In genomic region chr17:50147841-50148225, GRCh38 we compare ENCODE assay signal across 7 cellular contexts. TPM values are rescaled to one million over a fixed set of nuclear protein-coding genes. Genes with fewer than 3 reads are reported as not detected.
A peak's percentile ranks its signal among the peaks of the same experiment; 100 is the strongest.
DNase-seq lines count a peak whose midpoint lies in the region; ATAC-seq and TF ChIP-seq lines count a peak whose summit lies in the region.

No MANE protein-coding gene starts in this region.

- POLR2A ChIA-PET in HCT116 (lab: Charles Lee) (no interaction called here), HEK293T (lab: Yijun Ruan, JAX) (interaction anchor here (0.9 to 2.7 kb wide), 3 partner anchors 10 to 24 kb away, joined by 3 to 25 read pairs (median 3); no protein-coding TSS in a partner anchor)

- H3K4me2 ChIP-seq in HCT116 (ENCODE audit: low read length) = peak overlapping the region; percentile 92

- no TSS peak for BruUV-seq in HCT116 (replicated peaks; lab: Mats Ljungman, UMichigan)

- peaks cover 32% of the 10 kb centered on the region for H3K4me1 Mint-ChIP-seq in activated T-helper 17 cell treated with anti-CD3 and anti-CD28 coated beads, Interleukin-2, amount 50 U/mL, for 72 hours
- peaks cover 45 to 57% of the 10 kb centered on the region in 2 donors for H3K4me1 Mint-ChIP-seq in stimulated activated naive B cell treated with anti-CD40 and anti-IgM and Interleukin-4, amounts not matched to agents 10 μg/mL and 1 μg/mL and 100 μg/mL, for 72 hours

- no peak for TF ChIP-seq CTCF in HCT116 (IDR thresholded peaks at IDR 0.05 in 2 of 3, conservative IDR thresholded peaks at IDR 0.05 in 1 of 3; ENCODE audit: borderline replicate concordance in 1 of 3, insufficient read depth in 1 of 3, low read depth in 2 of 3, low read length in 2 of 3)

- no peaks in the 10 kb centered on the region for H4K20me1 ChIP-seq in HCT116 (ENCODE audit: insufficient read depth)

- H3K27ac Mint-ChIP-seq in activated T-helper 17 cell treated with anti-CD3 and anti-CD28 coated beads, Interleukin-2, amount 50 U/mL, for 72 hours = peak overlapping the region; percentile 95
- H3K27ac Mint-ChIP-seq in stimulated activated naive B cell treated with anti-CD40 and anti-IgM and Interleukin-4, amounts not matched to agents 10 μg/mL and 1 μg/mL and 100 μg/mL, for 72 hours = peak overlapping the region; percentile 99

- no peaks in the 10 kb centered on the region for H3K9me2 ChIP-seq in HCT116 (ENCODE audit: insufficient read depth)

- peak overlapping the region; percentile 98 for H3K4me3 Mint-ChIP-seq in activated T-helper 17 cell treated with anti-CD3 and anti-CD28 coated beads, Interleukin-2, amount 50 U/mL, for 72 hours
- H3K4me3 Mint-ChIP-seq in stimulated activated naive B cell treated with anti-CD40 and anti-IgM and Interleukin-4, amounts not matched to agents 10 μg/mL and 1 μg/mL and 100 μg/mL, for 72 hours = peak overlapping the region; percentile 87 to 100

- H3K36me3 ChIP-seq in HCT116 (ENCODE audit: control insufficient read depth in 1 of 2, insufficient read depth in 2 of 2, low read length in 2 of 2) = peaks cover 34 to 43% of the 10 kb centered on the region in 2 experiments; a peak in 3 of 4 replicates
- H3K36me3 ChIP-seq in iPS-18a (ENCODE audit: control insufficient read depth, low read depth, low read length) = no peaks in the 10 kb centered on the region

- no peaks in the 10 kb centered on the region for H3K9me3 Mint-ChIP-seq in activated T-helper 17 cell treated with anti-CD3 and anti-CD28 coated beads, Interleukin-2, amount 50 U/mL, for 72 hours
- H3K9me3 Mint-ChIP-seq in stimulated activated naive B cell treated with anti-CD40 and anti-IgM and Interleukin-4, amounts not matched to agents 10 μg/mL and 1 μg/mL and 100 μg/mL, for 72 hours = no peaks in the 10 kb centered on the region

- TF ChIP-seq POLR2A in HCT116 (IDR thresholded peaks at IDR 0.05; ENCODE audit: borderline replicate concordance, extremely low read depth, insufficient read depth, insufficient read length) = no peak

- no peak for TF ChIP-seq RAD21 in HCT116 (IDR thresholded peaks at IDR 0.05; ENCODE audit: low read depth)

- peaks cover 15 to 39% of the 10 kb centered on the region in 2 experiments for H3K4me1 ChIP-seq in HCT116 (ENCODE audit: control insufficient read depth in 1 of 2, insufficient read depth in 2 of 2, low read length in 2 of 2)
- H3K4me1 ChIP-seq in iPS-18a (ENCODE audit: control insufficient read depth, low read depth, low read length) = peaks cover 23% of the 10 kb centered on the region

- H3K4me3 ChIP-seq in HCT116 (replicated peaks in 1 of 2; ENCODE audit: low read depth in 1 of 2, low read length in 2 of 2) (peak overlapping the region; percentile 76 to 97; a peak in 3 of 4 replicates), iPS-18a (ENCODE audit: low read length) (peak overlapping the region; percentile 44)

- H3K9me3 ChIP-seq in HCT116 (ENCODE audit: control insufficient read depth in 1 of 2, insufficient read depth in 1 of 2, low read depth in 1 of 2, low read length in 2 of 2) (no peaks in the 10 kb centered on the region), iPS-18a (ENCODE audit: control insufficient read depth, low read depth, low read length) (no peaks in the 10 kb centered on the region)

- no peak for ATAC-seq in HCT116
- ATAC-seq in activated T-helper 17 cell treated with anti-CD3 and anti-CD28 coated beads, Interleukin-2, amount 50 U/mL, for 72 hours (replicated peaks) = no peak
- ATAC-seq in stimulated activated naive B cell treated with anti-CD40 and anti-IgM and Interleukin-4, amounts not matched to agents 10 μg/mL and 1 μg/mL and 100 μg/mL, for 72 hours (replicated peaks) = peak; percentile 2 to 3

- DNase-seq in HCT116 (ENCODE audit: low read depth, low spot score) = no peak
- no peak for DNase-seq in stimulated activated naive B cell treated with anti-CD40 and anti-IgM and Interleukin-4, amounts not matched to agents 10 μg/mL and 1 μg/mL and 100 μg/mL, for 72 hours
- DNase-seq in HEK293T (ENCODE audit: extremely low spot score) = no peak
- no peak for DNase-seq in NCI-H526 (lab: John Stamatoyannopoulos, UW)
- no peak for DNase-seq in Ammon's horn (ENCODE audit: low spot score)

- H3K9ac ChIP-seq in HCT116 (ENCODE audit: low read length) (peak overlapping the region; percentile 74), iPS-18a (ENCODE audit: low read length) (peak overlapping the region; percentile 5)

- peaks cover 78% of the 10 kb centered on the region for H3K79me2 ChIP-seq in HCT116 (ENCODE audit: insufficient read depth, low read length)

- peaks cover 78% of the 10 kb centered on the region for H3K36me3 Mint-ChIP-seq in activated T-helper 17 cell treated with anti-CD3 and anti-CD28 coated beads, Interleukin-2, amount 50 U/mL, for 72 hours (ENCODE audit: low read depth)
- H3K36me3 Mint-ChIP-seq in stimulated activated naive B cell treated with anti-CD40 and anti-IgM and Interleukin-4, amounts not matched to agents 10 μg/mL and 1 μg/mL and 100 μg/mL, for 72 hours = peaks cover 50 to 70% of the 10 kb centered on the region in 2 donors

- no peak overlapping the region for H2AFZ ChIP-seq in HCT116 (ENCODE audit: low read depth, low read length, poor library complexity, severe bottlenecking)

- intact Hi-C loops in HCT116 (cut with micrococcal nuclease) = no loop called here

- H3K27ac ChIP-seq in HCT116 (ENCODE audit: low read depth, low read length) (peak overlapping the region; percentile 21; the same call in 1 of the 2 replicates), iPS-18a (ENCODE audit: low read length) (no peak overlapping the region)

- H3K27me3 ChIP-seq in HCT116 (ENCODE audit: insufficient read depth, low read length) = no peaks in the 10 kb centered on the region
- peaks cover 21% of the 10 kb centered on the region for H3K27me3 ChIP-seq in iPS-18a (ENCODE audit: control insufficient read depth, insufficient read depth, low read length)

- RAD21 ChIA-PET in HCT116 (lab: Charles Lee; ENCODE audit: low non-redundant PET in 1 of 2, low total read pairs in 2 of 2, uncharacterized antibody in 2 of 2, unreplicated experiment in 2 of 2) = no interaction called here

- CTCF ChIA-PET in HCT116 (lab: Charles Lee) (interaction anchor here (1.6 kb wide), 1 partner anchor 22 kb away, joined by 5 read pairs; no protein-coding TSS in a partner anchor), HEK293T (lab: Yijun Ruan, JAX) (interaction anchor here (0.6 to 1.0 kb wide), 3 partner anchors 13 to 33 kb away, joined by 3 read pairs; no protein-coding TSS in a partner anchor)

- no peaks in the 10 kb centered on the region for H3K27me3 Mint-ChIP-seq in activated T-helper 17 cell treated with anti-CD3 and anti-CD28 coated beads, Interleukin-2, amount 50 U/mL, for 72 hours
- H3K27me3 Mint-ChIP-seq in stimulated activated naive B cell treated with anti-CD40 and anti-IgM and Interleukin-4, amounts not matched to agents 10 μg/mL and 1 μg/mL and 100 μg/mL, for 72 hours = no peaks in the 10 kb centered on the region

TF ChIP-seq in HCT116, 20 proteins besides CTCF, POLR2A, EP300 and RAD21 (continues in another document):
- TF ChIP-seq EZH2 (IDR thresholded peaks at IDR 0.05) (no peak), ZBTB33 (IDR thresholded peaks at IDR 0.05; ENCODE audit: extremely low read depth, insufficient replicate concordance, low read length) (no peak)

TF ChIP-seq in HEK293T, 16 proteins besides CTCF, POLR2A, EP300 and RAD21:
- TF ChIP-seq ELF4 (IDR thresholded peaks at IDR 0.05) = no peak
- TF ChIP-seq L3MBTL2 (conservative IDR thresholded peaks at IDR 0.05) = no peak
- TF ChIP-seq PKNOX1 (IDR thresholded peaks at IDR 0.05) = no peak
- no peak for TF ChIP-seq ARNT (IDR thresholded peaks at IDR 0.05)
- no peak for TF ChIP-seq ZNF384 (IDR thresholded peaks at IDR 0.05)
- no peak for TF ChIP-seq NFRKB (IDR thresholded peaks at IDR 0.05)
- TF ChIP-seq CTBP1 (IDR thresholded peaks at IDR 0.05; ENCODE audit: borderline replicate concordance) = no peak
- TF ChIP-seq SUZ12 (IDR thresholded peaks at IDR 0.05) = no peak

RNA-seq across cellular contexts. Expression of gene PPP1R9B, which starts 2.6 kb away (rescaled TPM):
- total RNA-seq in HCT116 (2021; ENCODE audit: unreplicated experiment) = 112 TPM
- 65.7 and 68.5 TPM in 2 replicates for polyA plus RNA-seq in HCT116 (2012)
- 10 to 100 TPM; 73.6 to 89.2 TPM for total RNA-seq in activated T-helper 17 cell treated with anti-CD3 and anti-CD28 coated beads, Interleukin-2, amount 50 U/mL, for 72 hours

RNA-seq across cellular contexts. Expression of gene SAMD14, which starts 17.9 kb away (rescaled TPM):
- total RNA-seq in HCT116 (2021; ENCODE audit: unreplicated experiment) = 1.5 TPM
- polyA plus RNA-seq in HCT116 (2012) = 0.74 and 0.79 TPM in 2 replicates
- total RNA-seq in activated T-helper 17 cell treated with anti-CD3 and anti-CD28 coated beads, Interleukin-2, amount 50 U/mL, for 72 hours = 1 to 10 TPM in 1 of 2 donors, under 1 TPM in 1; 0.84 to 6.9 TPM

RNA-seq across cellular contexts. Expression of gene SGCA, which starts 18.0 kb away (rescaled TPM):
- 0.37 TPM for total RNA-seq in HCT116 (2021; ENCODE audit: unreplicated experiment)
- 0.21 and 0.56 TPM in 2 replicates for polyA plus RNA-seq in HCT116 (2012)
- not detected for total RNA-seq in activated T-helper 17 cell treated with anti-CD3 and anti-CD28 coated beads, Interleukin-2, amount 50 U/mL, for 72 hours

RNA-seq across cellular contexts. Expression of gene PDK2, which starts 52.7 kb away (rescaled TPM):
- 39.1 TPM for total RNA-seq in HCT116 (2021; ENCODE audit: unreplicated experiment)
- polyA plus RNA-seq in HCT116 (2012) = 62.1 and 68.9 TPM in 2 replicates
- total RNA-seq in activated T-helper 17 cell treated with anti-CD3 and anti-CD28 coated beads, Interleukin-2, amount 50 U/mL, for 72 hours = 10 to 100 TPM; 10.0 to 15.2 TPM

RNA-seq across cellular contexts. Expression of gene COL1A1, which starts 53.6 kb away (rescaled TPM):
- total RNA-seq in HCT116 (2021; ENCODE audit: unreplicated experiment) = 33.6 TPM
- polyA plus RNA-seq in HCT116 (2012) = 22.1 and 42.6 TPM in 2 replicates
- 1 to 10 TPM in 1 of 2 donors, under 1 TPM in 1; 0.37 to 1.9 TPM for total RNA-seq in activated T-helper 17 cell treated with anti-CD3 and anti-CD28 coated beads, Interleukin-2, amount 50 U/mL, for 72 hours

Comparison
In these comparisons a context has a peak if more than half of its experiments do, and no peak if none do; other contexts are left out.
1. ATAC-seq: peak in stimulated activated naive B cell treated with anti-CD40 and anti-IgM and Interleukin-4, amounts not matched to agents 10 μg/mL and 1 μg/mL and 100 μg/mL, for 72 hours (2 of 2); none in HCT116 (single experiment) and activated T-helper 17 cell treated with anti-CD3 and anti-CD28 coated beads, Interleukin-2, amount 50 U/mL, for 72 hours (single experiment).